ENCODE assay signal across 2 cellular contexts in genomic region chr17:65479282-65479681, GRCh38.
TF ChIP-seq lines count a peak whose summit lies in the region.

No MANE protein-coding gene starts in this region.

TF ChIP-seq in endothelial cell of umbilical vein, 7 proteins besides CTCF, POLR2A, EP300 and RAD21:
- TF ChIP-seq POLR2AphosphoS5 (IDR thresholded peaks at IDR 0.05; ENCODE audit: insufficient read depth, low read depth, low read length) (no peak), EZH2 (IDR thresholded peaks at IDR 0.05; ENCODE audit: borderline replicate concordance, low read depth, low read length, severe bottlenecking) (no peak), MAX (IDR thresholded peaks at IDR 0.05; ENCODE audit: insufficient read depth, insufficient read length) (no peak), MYC (IDR thresholded peaks at IDR 0.05; ENCODE audit: low read depth, low read length) (no peak), FOS (IDR thresholded peaks at IDR 0.05; ENCODE audit: borderline replicate concordance, insufficient read depth, low read length) (no peak), JUN (IDR thresholded peaks at IDR 0.05; ENCODE audit: borderline replicate concordance, insufficient read depth, insufficient read length, low read depth) (no peak), GATA2 (IDR thresholded peaks at IDR 0.05; ENCODE audit: insufficient read depth, insufficient read length, low read depth, low read length) (no peak)

TF ChIP-seq in HepG2, 621 proteins besides CTCF, POLR2A, EP300 and RAD21:
- TF ChIP-seq PAXIP1 (CRISPR knock-in tag; conservative IDR thresholded peaks at IDR 0.05): no peak
- TF ChIP-seq ZNF468 (CRISPR knock-in tag; IDR thresholded peaks at IDR 0.05): no peak
- no peak for TF ChIP-seq TOE1 (CRISPR knock-in tag; IDR thresholded peaks at IDR 0.05)
- TF ChIP-seq FOSL2 (CRISPR knock-in tag; IDR thresholded peaks at IDR 0.05): 0 out of 2 replicates have a peak, but pooled peaks have one; percentile 25
- TF ChIP-seq NR2F1 (CRISPR knock-in tag; IDR thresholded peaks at IDR 0.05): peak in 1 of 2 experiments; percentile 20; a peak in 1 of 4 replicates
- 0 out of 2 replicates have a peak, but pooled peaks have one; percentile 49 for TF ChIP-seq NR2F6 (IDR thresholded peaks at IDR 0.05)
- peak; percentile 48; the same call in 1 of the 2 replicates for TF ChIP-seq NR2F6 (CRISPR knock-in tag; IDR thresholded peaks at IDR 0.05)
- TF ChIP-seq ZNF24 (IDR thresholded peaks at IDR 0.05): no peak
TF ChIP-seq in HepG2: peak in this region for 3.
